In genomic region chr3:136141296-136141785, GRCh38 we compare ENCODE assay signal across 11 cellular contexts. TPM values are rescaled to one million over a fixed set of nuclear protein-coding genes. Genes with fewer than 3 reads are reported as not detected.
DNase-seq lines count a peak whose midpoint lies in the region; ATAC-seq and TF ChIP-seq lines count a peak whose summit lies in the region.
"Had no signal": no experiment of that assay in that cellular context is flagged by ENCODE, and none has a peak within 500 bp of the region (broad histone marks: within the 10 kb centered on the region; RNA-seq: fewer than 3 reads in every experiment).

No MANE protein-coding gene starts in this region.

- no peak for DNase-seq in activated CD8-positive, alpha-beta T cell treated with anti-CD3 and anti-CD28 coated beads for 36 hours
- no peak for DNase-seq in activated CD8-positive, alpha-beta T cell treated with anti-CD3 and anti-CD28 coated beads, Interleukin-2, amount 10 ng/mL, durations not matched to agents 7 days and 5 days
- DNase-seq in T-helper 17 cell, result no peak
- DNase-seq in fibroblast of lung (ENCODE audit: low read depth in 2 of 2), result peak in 1 of 2 donors; percentile 40
- no peak for DNase-seq in stimulated activated naive B cell treated with anti-CD40 and anti-IgM and Interleukin-4, amounts not matched to agents 10 μg/mL and 1 μg/mL and 100 μg/mL, for 72 hours
- DNase-seq in stimulated activated CD4-positive, alpha-beta T cell treated with anti-CD3 and anti-CD28 coated beads, Interleukin-15, amount 100 ng/mL, for 24 hours, result no peak
- DNase-seq in neuronal stem cell (ENCODE audit: low spot score), result no peak
- DNase-seq: activated gamma-delta T cell treated with Interleukin-2 at 50 U/mL for 16 hours, colonic mucosa, NCI-H2107 had no signal

- no peak overlapping the region for H4K91ac ChIP-seq in neuronal stem cell (ENCODE audit: low read depth, low read length, poor library complexity)

- H3K4ac ChIP-seq in neuronal stem cell (ENCODE audit: low read length), result no peak overlapping the region

- no peak overlapping the region for H3K4me3 Mint-ChIP-seq in activated CD8-positive, alpha-beta T cell treated with anti-CD3 and anti-CD28 coated beads for 36 hours
- no peak overlapping the region for H3K4me3 Mint-ChIP-seq in activated CD8-positive, alpha-beta T cell treated with anti-CD3 and anti-CD28 coated beads, Interleukin-2, amount 10 ng/mL, durations not matched to agents 7 days and 5 days
- H3K4me3 Mint-ChIP-seq in T-helper 17 cell, result no peak overlapping the region
- no peak overlapping the region for H3K4me3 Mint-ChIP-seq in stimulated activated naive B cell treated with anti-CD40 and anti-IgM and Interleukin-4, amounts not matched to agents 10 μg/mL and 1 μg/mL and 100 μg/mL, for 72 hours

- H3K27ac Mint-ChIP-seq in activated CD8-positive, alpha-beta T cell treated with anti-CD3 and anti-CD28 coated beads for 36 hours, result peak overlapping the region; percentile 18
- H3K27ac Mint-ChIP-seq in activated CD8-positive, alpha-beta T cell treated with anti-CD3 and anti-CD28 coated beads, Interleukin-2, amount 10 ng/mL, durations not matched to agents 7 days and 5 days, result no peak overlapping the region
- H3K27ac Mint-ChIP-seq in T-helper 17 cell, result peak overlapping the region; percentile 77
- peak overlapping the region; percentile 0 for H3K27ac Mint-ChIP-seq in stimulated activated naive B cell treated with anti-CD40 and anti-IgM and Interleukin-4, amounts not matched to agents 10 μg/mL and 1 μg/mL and 100 μg/mL, for 72 hours

- TF ChIP-seq CTCF in activated CD8-positive, alpha-beta T cell treated with anti-CD3 and anti-CD28 coated beads for 36 hours (IDR thresholded peaks at IDR 0.05), result no peak
- no peak for TF ChIP-seq CTCF in fibroblast of lung (conservative IDR thresholded peaks at IDR 0.05 in 1 of 2, IDR thresholded peaks at IDR 0.05 in 1 of 2; ENCODE audit: low read depth in 1 of 2, low read length in 2 of 2)

- peaks cover 1% of the 10 kb centered on the region for H3K79me2 ChIP-seq in fibroblast of lung (ENCODE audit: control insufficient read depth, insufficient read depth, low read length)

- POLR2A ChIA-PET in activated CD8-positive, alpha-beta T cell treated with anti-CD3 and anti-CD28 coated beads for 36 hours (lab: Charles Lee), result no interaction called here
- POLR2A ChIA-PET in activated CD8-positive, alpha-beta T cell treated with anti-CD3 and anti-CD28 coated beads, Interleukin-2, amount 10 ng/mL, durations not matched to agents 7 days and 5 days (lab: Charles Lee), result interaction anchor here (0.6 to 1.3 kb wide), 2 partner anchors 53 to 323 kb away, joined by 3 to 4 read pairs; no protein-coding TSS in a partner anchor

- no peak overlapping the region for H3K23ac ChIP-seq in neuronal stem cell (ENCODE audit: low read depth, low read length, poor library complexity)

- H2AFZ ChIP-seq in fibroblast of lung (ENCODE audit: low read length) (no peak overlapping the region), neuronal stem cell (ENCODE audit: low read length) (no peak overlapping the region)

- no peak overlapping the region for H3K4me2 ChIP-seq in fibroblast of lung (ENCODE audit: extremely low read depth, insufficient read depth, low read length)
- H3K4me2 ChIP-seq in neuronal stem cell (ENCODE audit: insufficient read depth, low read length, poor library complexity, severe bottlenecking), result no peak overlapping the region

- ATAC-seq in activated CD8-positive, alpha-beta T cell treated with anti-CD3 and anti-CD28 coated beads for 36 hours, result no peak
- ATAC-seq in activated CD8-positive, alpha-beta T cell treated with anti-CD3 and anti-CD28 coated beads, Interleukin-2, amount 10 ng/mL, durations not matched to agents 7 days and 5 days, result no peak
- ATAC-seq in T-helper 17 cell (peak; percentile 18), HG03571 (IDR thresholded peaks at IDR 0.05; ENCODE audit: unreplicated experiment) (no peak)
- ATAC-seq in stimulated activated naive B cell treated with anti-CD40 and anti-IgM and Interleukin-4, amounts not matched to agents 10 μg/mL and 1 μg/mL and 100 μg/mL, for 72 hours (replicated peaks), result peak in 1 of 2 donors; percentile 10

- H3K14ac ChIP-seq in neuronal stem cell (ENCODE audit: low read length), result no peak overlapping the region

- no peaks in the 10 kb centered on the region for H3K9me3 ChIP-seq in T-helper 17 cell (ENCODE audit: control insufficient read depth, low read length, poor library complexity, severe bottlenecking)
- H3K9me3 ChIP-seq in fibroblast of lung (ENCODE audit: control insufficient read depth, insufficient read depth, low read depth, low read length), result no peaks in the 10 kb centered on the region
- H3K9me3 ChIP-seq in neuronal stem cell (replicated peaks in 1 of 2; ENCODE audit: control insufficient read depth in 2 of 2, insufficient read depth in 1 of 2, low read depth in 1 of 2, low read length in 2 of 2), result no peaks in the 10 kb centered on the region
- H3K9me3 ChIP-seq: colonic mucosa had no signal

- no peak overlapping the region for H4K8ac ChIP-seq in neuronal stem cell (ENCODE audit: low read depth, low read length)

- H3K36me3 ChIP-seq in fibroblast of lung (ENCODE audit: control insufficient read depth, insufficient read depth, low read length) (peaks cover 1% of the 10 kb centered on the region), neuronal stem cell (replicated peaks in 1 of 2; ENCODE audit: control insufficient read depth in 2 of 2, insufficient read depth in 2 of 2, low read length in 2 of 2) (peaks cover 4 to 26% of the 10 kb centered on the region in 2 donors)
- H3K36me3 ChIP-seq: colonic mucosa had no signal

- CTCF ChIA-PET in activated CD8-positive, alpha-beta T cell treated with anti-CD3 and anti-CD28 coated beads for 36 hours (lab: Charles Lee), result no interaction called here
- CTCF ChIA-PET in activated CD8-positive, alpha-beta T cell treated with anti-CD3 and anti-CD28 coated beads, Interleukin-2, amount 10 ng/mL, durations not matched to agents 7 days and 5 days (lab: Charles Lee), result no interaction called here

- no peaks in the 10 kb centered on the region for H3K27me3 Mint-ChIP-seq in activated CD8-positive, alpha-beta T cell treated with anti-CD3 and anti-CD28 coated beads for 36 hours
- no peaks in the 10 kb centered on the region for H3K27me3 Mint-ChIP-seq in activated CD8-positive, alpha-beta T cell treated with anti-CD3 and anti-CD28 coated beads, Interleukin-2, amount 10 ng/mL, durations not matched to agents 7 days and 5 days (ENCODE audit: low read depth)
- H3K27me3 Mint-ChIP-seq in T-helper 17 cell, result no peaks in the 10 kb centered on the region
- H3K27me3 Mint-ChIP-seq in stimulated activated naive B cell treated with anti-CD40 and anti-IgM and Interleukin-4, amounts not matched to agents 10 μg/mL and 1 μg/mL and 100 μg/mL, for 72 hours, result no peaks in the 10 kb centered on the region

- H3K4me1 ChIP-seq in fibroblast of lung (ENCODE audit: control insufficient read depth, extremely low read depth, insufficient read depth, low read length), result peaks cover 10% of the 10 kb centered on the region
- peaks cover 2 to 9% of the 10 kb centered on the region in 2 donors for H3K4me1 ChIP-seq in neuronal stem cell (ENCODE audit: control insufficient read depth in 2 of 2, insufficient read depth in 1 of 2, low read depth in 1 of 2, low read length in 2 of 2)
- H3K4me1 ChIP-seq: colonic mucosa had no signal

- no peaks in the 10 kb centered on the region for H3K79me1 ChIP-seq in neuronal stem cell (ENCODE audit: low read depth, low read length)

- H3K4me1 Mint-ChIP-seq in activated CD8-positive, alpha-beta T cell treated with anti-CD3 and anti-CD28 coated beads for 36 hours (ENCODE audit: low read depth), result peaks cover 26% of the 10 kb centered on the region
- peaks cover 3% of the 10 kb centered on the region for H3K4me1 Mint-ChIP-seq in activated CD8-positive, alpha-beta T cell treated with anti-CD3 and anti-CD28 coated beads, Interleukin-2, amount 10 ng/mL, durations not matched to agents 7 days and 5 days (ENCODE audit: low read depth)
- peaks cover 14% of the 10 kb centered on the region for H3K4me1 Mint-ChIP-seq in T-helper 17 cell
- peaks cover 18 to 19% of the 10 kb centered on the region in 2 donors for H3K4me1 Mint-ChIP-seq in stimulated activated naive B cell treated with anti-CD40 and anti-IgM and Interleukin-4, amounts not matched to agents 10 μg/mL and 1 μg/mL and 100 μg/mL, for 72 hours

- no peaks in the 10 kb centered on the region for H3K36me3 Mint-ChIP-seq in activated CD8-positive, alpha-beta T cell treated with anti-CD3 and anti-CD28 coated beads for 36 hours (ENCODE audit: low read depth)
- H3K36me3 Mint-ChIP-seq in activated CD8-positive, alpha-beta T cell treated with anti-CD3 and anti-CD28 coated beads, Interleukin-2, amount 10 ng/mL, durations not matched to agents 7 days and 5 days (ENCODE audit: low read depth), result peaks cover 12% of the 10 kb centered on the region
- no peaks in the 10 kb centered on the region for H3K36me3 Mint-ChIP-seq in T-helper 17 cell (ENCODE audit: low read depth)
- H3K36me3 Mint-ChIP-seq in stimulated activated naive B cell treated with anti-CD40 and anti-IgM and Interleukin-4, amounts not matched to agents 10 μg/mL and 1 μg/mL and 100 μg/mL, for 72 hours, result peaks cover 3 to 5% of the 10 kb centered on the region in 2 donors

- peak overlapping the region; percentile 81 for H3K27ac ChIP-seq in fibroblast of lung (ENCODE audit: insufficient read depth, low read length)
- no peak overlapping the region for H3K27ac ChIP-seq in neuronal stem cell (replicated peaks; ENCODE audit: low read length)
- H3K27ac ChIP-seq: colonic mucosa had no signal

- H3K9ac ChIP-seq in fibroblast of lung (ENCODE audit: insufficient read depth, low read length) (no peak overlapping the region), neuronal stem cell (ENCODE audit: low read depth, low read length, poor library complexity) (no peak overlapping the region)

- no peaks in the 10 kb centered on the region for H3K27me3 ChIP-seq in fibroblast of lung (ENCODE audit: control insufficient read depth, insufficient read depth, low read length)
- H3K27me3 ChIP-seq in neuronal stem cell (ENCODE audit: control insufficient read depth in 3 of 3, insufficient read depth in 3 of 3, low read depth in 1 of 3, low read length in 3 of 3), result no peaks in the 10 kb centered on the region
- H3K27me3 ChIP-seq: colonic mucosa had no signal

- H2BK12ac ChIP-seq in neuronal stem cell (ENCODE audit: low read length), result no peak overlapping the region

- H2AK5ac ChIP-seq in neuronal stem cell (ENCODE audit: low read depth, low read length), result no peak overlapping the region

- H3K4me3 ChIP-seq in fibroblast of lung (replicated peaks in 1 of 4; ENCODE audit: control extremely low read depth in 1 of 4, insufficient read depth in 1 of 4, low read depth in 3 of 4, low read length in 4 of 4), result no peak overlapping the region
- no peak overlapping the region for H3K4me3 ChIP-seq in neuronal stem cell (ENCODE audit: low read length in 2 of 2)
- H3K4me3 ChIP-seq: colonic mucosa had no signal

- H3K9me3 Mint-ChIP-seq in activated CD8-positive, alpha-beta T cell treated with anti-CD3 and anti-CD28 coated beads for 36 hours, result no peaks in the 10 kb centered on the region
- H3K9me3 Mint-ChIP-seq in activated CD8-positive, alpha-beta T cell treated with anti-CD3 and anti-CD28 coated beads, Interleukin-2, amount 10 ng/mL, durations not matched to agents 7 days and 5 days (ENCODE audit: insufficient read depth), result no peaks in the 10 kb centered on the region
- H3K9me3 Mint-ChIP-seq in stimulated activated naive B cell treated with anti-CD40 and anti-IgM and Interleukin-4, amounts not matched to agents 10 μg/mL and 1 μg/mL and 100 μg/mL, for 72 hours, result no peaks in the 10 kb centered on the region

- no peaks in the 10 kb centered on the region for H4K20me1 ChIP-seq in fibroblast of lung (ENCODE audit: control insufficient read depth, extremely low read depth, insufficient read depth, low read length)

- intact Hi-C loops in activated CD8-positive, alpha-beta T cell treated with anti-CD3 and anti-CD28 coated beads for 36 hours (cut with micrococcal nuclease), result loop anchor here (5.0 kb wide), 1 partner anchor 51 kb away; no protein-coding TSS in a partner anchor

- no peak overlapping the region for H2BK15ac ChIP-seq in neuronal stem cell (ENCODE audit: low read length)

- H2BK5ac ChIP-seq in neuronal stem cell (ENCODE audit: low read length), result no peak overlapping the region

- H3K18ac ChIP-seq in neuronal stem cell (ENCODE audit: low read length), result no peak overlapping the region

- H2BK120ac ChIP-seq in neuronal stem cell (ENCODE audit: low read depth, low read length), result no peak overlapping the region

RNA-seq across cellular contexts. Expression of gene MSL2, which starts 54.8 kb away (rescaled TPM):
- 10 to 100 TPM; 35.8 to 36.8 TPM for total RNA-seq in activated CD8-positive, alpha-beta T cell treated with anti-CD3 and anti-CD28 coated beads for 36 hours
- total RNA-seq in activated CD8-positive, alpha-beta T cell treated with anti-CD3 and anti-CD28 coated beads, Interleukin-2, amount 10 ng/mL, durations not matched to agents 7 days and 5 days, result 10 to 100 TPM; 50.7 to 54.0 TPM
- total RNA-seq in T-helper 17 cell, result 100 to 1,000 TPM in 1 of 2 donors, 10 to 100 TPM in 1; 95.6 to 135 TPM
- 9.2 and 12.1 TPM in 2 replicates for total RNA-seq in fibroblast of lung
- 16.6 and 19.7 TPM in 2 replicates for polyA plus RNA-seq in fibroblast of lung
- 7.8 and 9.0 TPM in 2 replicates for polyA plus RNA-seq in fibroblast of lung (2012)
- polyA minus RNA-seq in fibroblast of lung (ENCODE audit: low replicate concordance), result 13.7 and 17.5 TPM in 2 replicates
- polyA plus RNA-seq in neuronal stem cell (2013, experiment 1 of 2), result 24.4 TPM
- polyA plus RNA-seq in neuronal stem cell (2013, experiment 2 of 2), result 29.0 TPM
